In genomic region chr5:150142189-150142788, GRCh38 we compare ENCODE assay signal across 14 cellular contexts. TPM values are rescaled to one million over a fixed set of nuclear protein-coding genes. Genes with fewer than 3 reads are reported as not detected.
DNase-seq lines count a peak whose midpoint lies in the region; ATAC-seq and TF ChIP-seq lines count a peak whose summit lies in the region.
"Had no signal": no experiment of that assay in that cellular context is flagged by ENCODE, and none has a peak within 500 bp of the region (broad histone marks: within the 10 kb centered on the region; RNA-seq: fewer than 3 reads in every experiment).

No MANE protein-coding gene starts in this region.

- peaks cover 20 to 50% (median 37%) of the 10 kb centered on the region in 4 donors for H3K4me1 ChIP-seq in liver (ENCODE audit: control insufficient read depth in 4 of 4, insufficient read depth in 4 of 4, low read length in 3 of 4)
- H3K4me1 ChIP-seq in skeletal muscle tissue (ENCODE audit: control insufficient read depth in 3 of 3, insufficient read depth in 3 of 3, low read length in 3 of 3), result peaks cover 55 to 72% (median 56%) of the 10 kb centered on the region in 3 donors

- TF ChIP-seq CTCF in brain microvascular endothelial cell (IDR thresholded peaks at IDR 0.05; ENCODE audit: low read depth, low read length, missing control alignments) (no peak), liver (IDR thresholded peaks at IDR 0.05; ENCODE audit: low read depth, low read length, missing input control) (no peak)

- no peak for TF ChIP-seq RAD21 in liver (IDR thresholded peaks at IDR 0.05)

- H3K9me3 ChIP-seq in liver (ENCODE audit: control insufficient read depth in 4 of 4, low read length in 3 of 4), result no peaks in the 10 kb centered on the region
- H3K9me3 ChIP-seq in skeletal muscle tissue (ENCODE audit: control insufficient read depth in 3 of 3, low read length in 3 of 3), result no peaks in the 10 kb centered on the region

- no peak overlapping the region for H3K4me3 ChIP-seq in brain microvascular endothelial cell (ENCODE audit: low read depth, low read length)
- no peak overlapping the region for H3K4me3 ChIP-seq in liver (ENCODE audit: low read depth in 1 of 3, low read length in 3 of 3)
- H3K4me3 ChIP-seq in skeletal muscle tissue (ENCODE audit: low read length in 3 of 3), result no peak overlapping the region
- H3K4me3 ChIP-seq: neural progenitor cell had no signal

- H3K36me3 ChIP-seq in brain microvascular endothelial cell (replicated peaks), result peaks cover 12% of the 10 kb centered on the region
- H3K36me3 ChIP-seq in liver (ENCODE audit: control insufficient read depth in 4 of 4, insufficient read depth in 3 of 4, low read depth in 1 of 4, low read length in 3 of 4), result no peaks in the 10 kb centered on the region
- H3K36me3 ChIP-seq in skeletal muscle tissue (ENCODE audit: control insufficient read depth in 3 of 3, insufficient read depth in 3 of 3, low read length in 3 of 3), result no peaks in the 10 kb centered on the region
- H3K36me3 ChIP-seq: neural progenitor cell had no signal

- in situ Hi-C loops in brain microvascular endothelial cell (cut with HindIII; ENCODE audit: low pct_ligation_motif_present, low sequenced_read_pairs), result no loop called here

- H3K27me3 ChIP-seq in brain microvascular endothelial cell (replicated peaks) (no peaks in the 10 kb centered on the region), liver (ENCODE audit: control insufficient read depth in 4 of 4, insufficient read depth in 4 of 4, low read length in 3 of 4) (no peaks in the 10 kb centered on the region), skeletal muscle tissue (ENCODE audit: control insufficient read depth in 3 of 3, insufficient read depth in 3 of 3, low read length in 3 of 3) (no peaks in the 10 kb centered on the region)
- H3K27me3 ChIP-seq: neural progenitor cell had no signal

- peak; percentile 30 for DNase-seq in ELR (ENCODE audit: low read depth)
- DNase-seq in brain microvascular endothelial cell, result no peak
- no peak for DNase-seq in GM19238 (ENCODE audit: insufficient read length, low spot score)
- no peak for DNase-seq in NCI-H1694 (lab: John Stamatoyannopoulos, UW)
- no peak for DNase-seq in cerebellum (ENCODE audit: low spot score)
- DNase-seq: activated naive CD4-positive, alpha-beta T cell treated with anti-CD3 and anti-CD28 coated beads for 36 hours; GDM1; NCI-H2081 treated with DMSO at 0.1 percent for 48 hours; NK-92 treated with Interleukin-12 subunit alpha and Interleukin-12 subunit beta, amount 100 ng/mL, for 24 hours had no signal

- H3K27ac ChIP-seq in brain microvascular endothelial cell, result peak overlapping the region; percentile 94
- H3K27ac ChIP-seq in liver (ENCODE audit: low read depth in 1 of 2, low read length in 2 of 2), result peak overlapping the region; percentile 67 to 94
- peak overlapping the region; percentile 82 for H3K27ac ChIP-seq in skeletal muscle tissue (ENCODE audit: low read depth, low read length)
- H3K27ac ChIP-seq: neural progenitor cell had no signal

- H3K9ac ChIP-seq in liver (ENCODE audit: low read depth in 1 of 2, low read length in 2 of 2), result no peak overlapping the region
- H3K9ac ChIP-seq in skeletal muscle tissue (ENCODE audit: low read depth in 1 of 3, low read length in 3 of 3), result peak overlapping the region in 1 of 3 donors; percentile 60
- H3K9ac ChIP-seq: neural progenitor cell had no signal

- 67% methylated on average over 9 of the region's 9 CpGs for WGBS in liver

- ATAC-seq in HG02623 (IDR thresholded peaks at IDR 0.05; ENCODE audit: unreplicated experiment), result no peak

TF ChIP-seq in liver, 16 proteins besides CTCF, POLR2A, EP300 and RAD21:
- TF ChIP-seq ZBTB33 (IDR thresholded peaks at IDR 0.05), result no peak
- no peak for TF ChIP-seq REST (IDR thresholded peaks at IDR 0.05)
- TF ChIP-seq TAF1 (conservative IDR thresholded peaks at IDR 0.05), result no peak
- no peak for TF ChIP-seq ATF3 (IDR thresholded peaks at IDR 0.05)
- no peak for TF ChIP-seq GABPA (IDR thresholded peaks at IDR 0.05 in 1 of 2, conservative IDR thresholded peaks at IDR 0.05 in 1 of 2)
- no peak for TF ChIP-seq FOXA1 (IDR thresholded peaks at IDR 0.05)
- TF ChIP-seq HNF4A (conservative IDR thresholded peaks at IDR 0.05), result peak; percentile 87 to 88
- no peak for TF ChIP-seq JUND (IDR thresholded peaks at IDR 0.05)
- peak; percentile 38 for TF ChIP-seq HNF4G (IDR thresholded peaks at IDR 0.05)
- TF ChIP-seq FOXA2 (IDR thresholded peaks at IDR 0.05), result no peak
- peak; percentile 53 for TF ChIP-seq SP1 (IDR thresholded peaks at IDR 0.05)
- TF ChIP-seq RXRA (IDR thresholded peaks at IDR 0.05), result peak; percentile 49 to 78
- no peak for TF ChIP-seq EGR1 (IDR thresholded peaks at IDR 0.05; ENCODE audit: low read depth in 2 of 2)
- TF ChIP-seq NR2F2 (IDR thresholded peaks at IDR 0.05), result peak; percentile 23
- peak; percentile 64 for TF ChIP-seq MAX (IDR thresholded peaks at IDR 0.05)

RNA-seq across cellular contexts. Expression of gene PDGFRB, which starts 13.4 kb away (rescaled TPM):
- 10 to 100 TPM; 10.6 to 13.1 TPM for total RNA-seq in liver
- polyA plus RNA-seq in liver, result 1 to 10 TPM; 5.2 to 6.1 TPM
- 86.6 TPM for total RNA-seq in skeletal muscle tissue
- total RNA-seq in cerebellum, result 37.9 TPM

RNA-seq across cellular contexts. Expression of gene CDX1, which starts 24.3 kb away (rescaled TPM):
- total RNA-seq in liver (not detected), skeletal muscle tissue (not detected), cerebellum (not detected)
- not detected for polyA plus RNA-seq in liver
- total RNA-seq: activated naive CD4-positive, alpha-beta T cell treated with anti-CD3 and anti-CD28 coated beads for 36 hours; subcutaneous adipose tissue had no signal

RNA-seq across cellular contexts. Expression of gene SLC6A7, which starts 47.6 kb away (rescaled TPM):
- total RNA-seq in liver (not detected), skeletal muscle tissue (not detected), cerebellum (5.9 TPM)
- not detected for polyA plus RNA-seq in liver
- total RNA-seq: activated naive CD4-positive, alpha-beta T cell treated with anti-CD3 and anti-CD28 coated beads for 36 hours had no signal

RNA-seq across cellular contexts. Expression of gene CSF1R, which starts 55.9 kb away (rescaled TPM):
- total RNA-seq in liver, result 10 to 100 TPM; 26.4 to 46.2 TPM
- 10 to 100 TPM in 1 of 2 donors, 1 to 10 TPM in 1; 5.4 to 17.9 TPM for polyA plus RNA-seq in liver
- total RNA-seq in skeletal muscle tissue, result 31.3 TPM
- 8.7 TPM for total RNA-seq in cerebellum
